In the genomic region with DNA sequence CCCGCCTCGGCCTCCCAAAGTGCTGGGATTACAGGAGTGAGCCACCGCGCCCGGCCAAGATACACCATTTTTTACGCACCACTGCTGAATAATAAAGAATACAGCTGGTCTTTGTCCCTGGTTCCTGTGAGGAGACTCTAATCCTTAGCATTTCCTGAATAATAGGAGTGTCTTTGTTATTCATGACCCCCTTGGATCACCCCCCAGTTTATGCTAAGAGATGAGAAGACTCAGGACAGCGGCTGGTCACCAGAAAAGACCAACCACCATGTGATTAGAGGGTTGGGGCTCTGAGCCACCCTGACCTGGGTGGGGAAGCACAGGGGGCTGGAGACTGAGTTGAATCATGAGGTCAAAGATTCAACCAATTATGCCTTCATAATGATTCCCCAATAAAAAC, we compare ENCODE assay signal across 1 cellular context.
TF ChIP-seq lines count a peak whose summit lies in the region.

No MANE protein-coding gene starts in this region.

TF ChIP-seq in GM12891, 5 proteins besides CTCF, POLR2A, EP300 and RAD21:
- TF ChIP-seq POLR2AphosphoS5 (IDR thresholded peaks at IDR 0.05; ENCODE audit: low read depth, low read length) (no peak), PAX5 (IDR thresholded peaks at IDR 0.05; ENCODE audit: insufficient read depth, low read length, severe bottlenecking) (no peak)
